ENCODE assay signal across 8 cellular contexts in the genomic region with DNA sequence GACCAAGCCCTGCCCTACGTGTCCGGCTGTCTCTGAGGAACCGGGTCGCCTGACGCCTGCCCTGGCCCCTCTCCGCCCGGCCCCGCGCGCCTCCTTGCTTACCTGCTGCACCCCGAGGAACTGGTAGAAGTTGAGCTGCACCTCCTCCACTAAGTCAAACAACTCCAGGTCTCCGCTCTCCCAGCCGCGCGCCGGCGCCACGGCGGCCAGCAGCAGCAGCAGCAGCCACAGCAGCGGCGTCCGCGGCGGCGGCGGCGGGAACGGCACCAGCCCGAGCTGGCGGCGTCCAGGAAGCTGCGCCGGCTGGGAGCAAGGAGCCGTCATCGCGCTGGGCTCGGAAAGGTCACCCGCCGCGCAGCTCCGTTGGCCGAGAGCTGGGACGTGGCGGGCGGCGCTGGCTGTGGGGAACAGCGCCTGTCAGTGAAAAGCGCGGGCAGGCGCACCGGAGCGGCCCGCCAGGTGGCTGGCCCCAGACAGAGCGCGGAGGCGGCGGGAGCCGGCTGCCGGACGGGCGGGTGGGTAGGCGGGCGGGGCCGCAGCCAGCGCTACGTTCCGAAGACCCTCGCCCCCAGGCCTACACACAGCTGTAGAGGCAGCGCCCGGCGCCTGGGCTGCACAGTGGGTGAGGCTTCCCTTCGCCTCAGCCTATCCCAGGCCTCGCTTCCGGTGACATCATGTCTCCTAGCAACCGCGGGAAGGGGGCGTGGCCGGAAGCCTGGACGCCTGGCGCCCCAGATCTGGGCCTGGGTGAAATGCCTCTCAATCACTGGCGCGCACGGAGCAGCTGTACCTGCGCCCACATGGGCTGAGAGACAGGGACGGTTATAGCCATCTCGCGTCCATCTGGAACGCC. TPM values are rescaled to one million over a fixed set of nuclear protein-coding genes. Genes with fewer than 3 reads are reported as not detected.
DNase-seq lines count a peak whose midpoint lies in the region; TF ChIP-seq lines count a peak whose summit lies in the region.

A gene with protein sequence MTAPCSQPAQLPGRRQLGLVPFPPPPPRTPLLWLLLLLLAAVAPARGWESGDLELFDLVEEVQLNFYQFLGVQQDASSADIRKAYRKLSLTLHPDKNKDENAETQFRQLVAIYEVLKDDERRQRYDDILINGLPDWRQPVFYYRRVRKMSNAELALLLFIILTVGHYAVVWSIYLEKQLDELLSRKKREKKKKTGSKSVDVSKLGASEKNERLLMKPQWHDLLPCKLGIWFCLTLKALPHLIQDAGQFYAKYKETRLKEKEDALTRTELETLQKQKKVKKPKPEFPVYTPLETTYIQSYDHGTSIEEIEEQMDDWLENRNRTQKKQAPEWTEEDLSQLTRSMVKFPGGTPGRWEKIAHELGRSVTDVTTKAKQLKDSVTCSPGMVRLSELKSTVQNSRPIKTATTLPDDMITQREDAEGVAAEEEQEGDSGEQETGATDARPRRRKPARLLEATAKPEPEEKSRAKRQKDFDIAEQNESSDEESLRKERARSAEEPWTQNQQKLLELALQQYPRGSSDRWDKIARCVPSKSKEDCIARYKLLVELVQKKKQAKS (minus strand): TSS at position 620 of the 853 bp plus-strand sequence. CDS start 296 bp downstream, at position 324.

- H2BK120ac ChIP-seq in H9 (ENCODE audit: low read depth, low read length, poor library complexity, severe bottlenecking) = no peak within 1 kb of the TSS

- H2BK15ac ChIP-seq in H9 (ENCODE audit: low read depth, low read length) = no peak within 1 kb of the TSS

- H3K4me2 ChIP-seq in H9 (ENCODE audit: insufficient read depth, insufficient read length, low read length) = peak within 1 kb of the TSS; percentile 91

- no peak within 1 kb of the TSS for H3K27ac ChIP-seq in H9 (ENCODE audit: insufficient read length, low read depth, low read length)

- DNase-seq in H9 = peak; percentile 99
- peak; percentile 88 for DNase-seq in M059J (ENCODE audit: low read depth)
- peak; percentile 92 to 97 for DNase-seq in SHP77 (lab: John Stamatoyannopoulos, UW)
- peak; percentile 98 for DNase-seq in activated effector memory CD4-positive, alpha-beta T cell treated with Interleukin-2 at 50 U/mL for 16 hours
- peak; percentile 94 for DNase-seq in fibroblast of pulmonary artery (ENCODE audit: low read depth)

- H4K20me1 ChIP-seq in H9 (ENCODE audit: control insufficient read depth, insufficient read depth, insufficient read length) = no peaks in the 10 kb centered on the region

- peak within 1 kb of the TSS; percentile 85 for H2AFZ ChIP-seq in H9 (ENCODE audit: low read length)

- no peak within 1 kb of the TSS for H4K5ac ChIP-seq in H9 (ENCODE audit: insufficient read length, low read depth, low read length)

- no peaks in the 10 kb centered on the region for H3K79me2 ChIP-seq in H9 (ENCODE audit: insufficient read depth, low read length)

- H2AK5ac ChIP-seq in H9 (ENCODE audit: insufficient read length, low read length) = no peak within 1 kb of the TSS

- no peaks in the 10 kb centered on the region for H3K79me1 ChIP-seq in H9 (ENCODE audit: insufficient read depth, low read depth, low read length, poor library complexity, severe bottlenecking)

- no peak within 1 kb of the TSS for H3K4ac ChIP-seq in H9 (ENCODE audit: low read depth, low read length)

- H3T11ph ChIP-seq in H9 (ENCODE audit: low read length) = no peak within 1 kb of the TSS

- H3K4me3 ChIP-seq in fibroblast of pulmonary artery (replicated peaks; ENCODE audit: low read depth, low read length) = peak within 1 kb of the TSS; percentile 93

- H3K23me2 ChIP-seq in H9 (ENCODE audit: insufficient read length, low read depth, low read length, poor library complexity, severe bottlenecking) = peaks cover 10% of the 10 kb centered on the region

- H3K9me3 Mint-ChIP-seq in H9 (peaks cover 4 to 9% of the 10 kb centered on the region in 2 experiments), nephron (peaks cover 13% of the 10 kb centered on the region)
- H3K9me3 Mint-ChIP-seq in stimulated activated naive CD8-positive, alpha-beta T cell treated with anti-CD3 and anti-CD28 coated beads, Interleukin-15, Interleukin-2, amounts not matched to agents 100 ng/mL and 50 ng/mL, for 24 hours = no peaks in the 10 kb centered on the region

- no peak within 1 kb of the TSS for H3K23ac ChIP-seq in H9 (ENCODE audit: insufficient read length, low read depth, low read length)

- H3K56ac ChIP-seq in H9 (ENCODE audit: insufficient read length, low read depth, low read length) = no peak within 1 kb of the TSS

- H3K4me3 Mint-ChIP-seq in H9 (peak within 1 kb of the TSS; percentile 68 to 84), nephron (peak within 1 kb of the TSS; percentile 89 to 94 (median 93))
- peak within 1 kb of the TSS; percentile 99 for H3K4me3 Mint-ChIP-seq in stimulated activated naive CD8-positive, alpha-beta T cell treated with anti-CD3 and anti-CD28 coated beads, Interleukin-15, Interleukin-2, amounts not matched to agents 100 ng/mL and 50 ng/mL, for 24 hours

- no peak within 1 kb of the TSS for H2BK12ac ChIP-seq in H9 (ENCODE audit: insufficient read length, low read depth, low read length)

- peak within 1 kb of the TSS; percentile 65; the same call in 1 of the 2 replicates for H3K14ac ChIP-seq in H9 (ENCODE audit: insufficient read depth, low read length)

- H4K91ac ChIP-seq in H9 (ENCODE audit: insufficient read length, low read depth, low read length) = no peak within 1 kb of the TSS

- H3K4me1 Mint-ChIP-seq in H9 (peaks cover 21 to 23% of the 10 kb centered on the region in 2 experiments), nephron (peaks cover 15% of the 10 kb centered on the region)
- H3K4me1 Mint-ChIP-seq in stimulated activated naive CD8-positive, alpha-beta T cell treated with anti-CD3 and anti-CD28 coated beads, Interleukin-15, Interleukin-2, amounts not matched to agents 100 ng/mL and 50 ng/mL, for 24 hours (ENCODE audit: low read depth) = peaks cover 41% of the 10 kb centered on the region

- H3K36me3 ChIP-seq in ES-I3 (ENCODE audit: insufficient read depth, low read length) = no peaks in the 10 kb centered on the region

- H3K9me3 ChIP-seq in ES-I3 (ENCODE audit: control insufficient read depth, insufficient read depth, low read length) (no peaks in the 10 kb centered on the region; the same call in 1 of the 2 replicates), H9 (ENCODE audit: control insufficient read depth, low read depth, low read length) (no peaks in the 10 kb centered on the region)

- H3K9ac ChIP-seq in ES-I3 (ENCODE audit: low read depth, low read length) (peak within 1 kb of the TSS; percentile 85), H9 (ENCODE audit: extremely low read depth, insufficient read length, low read length) (peak within 1 kb of the TSS; percentile 16)

- TF ChIP-seq CTCF in H9 (conservative IDR thresholded peaks at IDR 0.05) (no peak), fibroblast of pulmonary artery (IDR thresholded peaks at IDR 0.05; ENCODE audit: low read length, missing control alignments) (no peak), nephron (IDR thresholded peaks at IDR 0.05; ENCODE audit: unreplicated experiment in 3 of 3) (peak in 1 of 3 experiments; percentile 11)

- H4K8ac ChIP-seq in H9 (replicated peaks; ENCODE audit: insufficient read length, low read depth, low read length) = no peak within 1 kb of the TSS

- H3K4me1 ChIP-seq in ES-I3 (ENCODE audit: insufficient read depth, low read length) = peaks cover 6% of the 10 kb centered on the region
- H3K4me1 ChIP-seq in H9 (ENCODE audit: insufficient read depth, low read length) = 0 out of 2 replicates have a peak, but pooled peaks cover 2% of the 10 kb centered on the region

- H2BK5ac ChIP-seq in H9 (ENCODE audit: insufficient read length, low read length) = no peak within 1 kb of the TSS

- no peak within 1 kb of the TSS for H3K18ac ChIP-seq in H9 (ENCODE audit: insufficient read length, low read depth, low read length)

- H3K27ac Mint-ChIP-seq in H9 (peak within 1 kb of the TSS in 1 of 3 experiments; percentile 58; a peak in 1 of 7 replicates), nephron (peak within 1 kb of the TSS; percentile 78 to 91 (median 85))
- peak within 1 kb of the TSS; percentile 93 for H3K27ac Mint-ChIP-seq in stimulated activated naive CD8-positive, alpha-beta T cell treated with anti-CD3 and anti-CD28 coated beads, Interleukin-15, Interleukin-2, amounts not matched to agents 100 ng/mL and 50 ng/mL, for 24 hours

- no CpG with 5 or more reads among the region's 88 CpGs for WGBS in H9 (ENCODE audit: extremely low coverage, insufficient read length, low lambda C conversion rate)

- H3K27me3 Mint-ChIP-seq in H9 (ENCODE audit: low read depth) (peaks cover 15% of the 10 kb centered on the region), nephron (ENCODE audit: low read depth) (no peaks in the 10 kb centered on the region)
- H3K27me3 Mint-ChIP-seq in stimulated activated naive CD8-positive, alpha-beta T cell treated with anti-CD3 and anti-CD28 coated beads, Interleukin-15, Interleukin-2, amounts not matched to agents 100 ng/mL and 50 ng/mL, for 24 hours = no peaks in the 10 kb centered on the region

- H3K36me3 Mint-ChIP-seq in H9 (ENCODE audit: insufficient read depth in 1 of 3, low read depth in 3 of 3) (peaks cover 0 to 6% (median 0%) of the 10 kb centered on the region in 3 experiments; a peak in 2 of 7 replicates), nephron (ENCODE audit: low read depth) (peaks cover 4% of the 10 kb centered on the region)
- peaks cover 6% of the 10 kb centered on the region for H3K36me3 Mint-ChIP-seq in stimulated activated naive CD8-positive, alpha-beta T cell treated with anti-CD3 and anti-CD28 coated beads, Interleukin-15, Interleukin-2, amounts not matched to agents 100 ng/mL and 50 ng/mL, for 24 hours (ENCODE audit: low read depth)

- H2BK20ac ChIP-seq in H9 (ENCODE audit: low read depth, low read length, poor library complexity, severe bottlenecking) = no peak within 1 kb of the TSS

- H3K27me3 ChIP-seq in H9 (ENCODE audit: insufficient read depth, low read length) = no peaks in the 10 kb centered on the region

RNA-seq across cellular contexts. Expression of the gene that starts here (rescaled TPM):
- total RNA-seq in H9 (2021) = 10.6 and 11.2 TPM in 2 replicates
- total RNA-seq in M059J (2014; rRNA removed; shearing (Covaris generic)) = 15.1 and 26.5 TPM in 2 replicates
